Comparison of ENCODE assay signal across 1 cellular context in genomic region chr22:42635531-42635930, GRCh38.
TF ChIP-seq lines count a peak whose summit lies in the region.

No MANE protein-coding gene starts in this region.

TF ChIP-seq in SK-N-SH, 30 proteins besides CTCF, POLR2A, EP300 and RAD21 (continued from another document):
- TF ChIP-seq REST (IDR thresholded peaks at IDR 0.05; ENCODE audit: low read depth, low read length), result no peak
- TF ChIP-seq FOSL2 (IDR thresholded peaks at IDR 0.05; ENCODE audit: borderline replicate concordance, low read depth), result peak; percentile 73
- TF ChIP-seq RXRA (IDR thresholded peaks at IDR 0.05; ENCODE audit: borderline replicate concordance, low read depth), result 0 out of 2 replicates have a peak, but pooled peaks have one; percentile 23
- no peak for TF ChIP-seq NFIC (IDR thresholded peaks at IDR 0.05; ENCODE audit: borderline replicate concordance)
TF ChIP-seq in SK-N-SH: peak in this region for 7.
